ENCODE assay signal across 9 cellular contexts in the genomic region with DNA sequence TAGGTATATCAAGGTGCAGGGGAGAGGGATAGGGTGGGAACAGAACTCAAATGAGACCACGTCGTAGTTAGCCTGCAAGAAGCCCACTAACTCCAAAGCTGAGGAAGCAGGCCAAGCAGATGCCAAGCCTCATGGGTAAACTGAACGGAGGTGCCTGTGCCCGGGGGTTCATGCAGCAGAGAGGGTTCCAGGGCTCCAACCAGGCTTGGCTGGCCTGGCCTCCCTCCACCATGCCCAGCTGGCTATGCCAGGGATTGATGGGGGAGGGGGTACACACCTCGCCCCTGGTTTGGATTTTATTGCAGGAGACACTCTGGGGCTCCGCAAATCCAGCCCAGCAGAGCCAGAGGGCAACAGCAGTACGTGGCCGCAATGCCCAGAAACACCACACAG. TPM values are rescaled to one million over a fixed set of nuclear protein-coding genes. Genes with fewer than 3 reads are reported as not detected.
A peak's percentile ranks its signal among the peaks of the same experiment; 100 is the strongest.
DNase-seq lines count a peak whose midpoint lies in the region; ATAC-seq and TF ChIP-seq lines count a peak whose summit lies in the region.
"Had no signal": no experiment of that assay in that cellular context is flagged by ENCODE, and none has a peak within 500 bp of the region (broad histone marks: within the 10 kb centered on the region; RNA-seq: fewer than 3 reads in every experiment).

No MANE protein-coding gene starts in this region.

- peaks cover 15% of the 10 kb centered on the region for H3K36me3 Mint-ChIP-seq in central memory CD8-positive, alpha-beta T cell (ENCODE audit: insufficient read depth)
- H3K36me3 Mint-ChIP-seq in nephron (ENCODE audit: low read depth) = no peaks in the 10 kb centered on the region

- H3K36me3 ChIP-seq in GM23248 (ENCODE audit: low read depth) = no peaks in the 10 kb centered on the region

- H3K79me2 ChIP-seq in GM23248 (ENCODE audit: insufficient read depth) = peaks cover 92% of the 10 kb centered on the region

- ATAC-seq in central memory CD8-positive, alpha-beta T cell (replicated peaks; ENCODE audit: extremely low read depth, poor library complexity, severe bottlenecking) = no peak
- ATAC-seq: activated CD8-positive, alpha-beta memory T cell treated with anti-CD3 and anti-CD28 coated beads, Interleukin-2, amount 10 ng/mL, durations not matched to agents 7 days and 5 days had no signal

- H3K4me3 Mint-ChIP-seq in central memory CD8-positive, alpha-beta T cell = peak overlapping the region; percentile 27
- H3K4me3 Mint-ChIP-seq in nephron = no peak overlapping the region
- H3K4me3 Mint-ChIP-seq: activated CD8-positive, alpha-beta memory T cell treated with anti-CD3 and anti-CD28 coated beads, Interleukin-2, amount 10 ng/mL, durations not matched to agents 7 days and 5 days had no signal

- H3K4me1 Mint-ChIP-seq in central memory CD8-positive, alpha-beta T cell = peaks cover 72% of the 10 kb centered on the region
- H3K4me1 Mint-ChIP-seq in nephron = peaks cover 76% of the 10 kb centered on the region

- no peak overlapping the region for H3K27ac Mint-ChIP-seq in central memory CD8-positive, alpha-beta T cell (ENCODE audit: low read depth)
- H3K27ac Mint-ChIP-seq in nephron = peak overlapping the region in 2 of 3 experiments; percentile 59 to 64
- H3K27ac Mint-ChIP-seq: activated CD8-positive, alpha-beta memory T cell treated with anti-CD3 and anti-CD28 coated beads, Interleukin-2, amount 10 ng/mL, durations not matched to agents 7 days and 5 days had no signal

- H3K27me3 Mint-ChIP-seq in central memory CD8-positive, alpha-beta T cell = no peaks in the 10 kb centered on the region
- H3K27me3 Mint-ChIP-seq in nephron (ENCODE audit: low read depth) = no peaks in the 10 kb centered on the region
- H3K27me3 Mint-ChIP-seq: activated CD8-positive, alpha-beta memory T cell treated with anti-CD3 and anti-CD28 coated beads, Interleukin-2, amount 10 ng/mL, durations not matched to agents 7 days and 5 days had no signal

- H3K9ac ChIP-seq in GM23248 = peak overlapping the region; percentile 80

- no peaks in the 10 kb centered on the region for H3K27me3 ChIP-seq in GM23248 (replicated peaks; ENCODE audit: insufficient read depth)

- 27 to 33% methylated on average over 8 of the region's 8 CpGs for WGBS in GM23248 (ENCODE audit: low coverage in 1 of 2, low lambda C conversion rate in 2 of 2, missing lambda C conversion rate in 2 of 2), 2 experiments

- H3F3A ChIP-seq in GM23248 (ENCODE audit: insufficient read depth) = peaks cover 57% of the 10 kb centered on the region

- H3K4me3 ChIP-seq in GM23248 = peak overlapping the region; percentile 35; the same call in 1 of the 2 replicates

- DNase-seq in GM23248 = no peak
- DNase-seq in central memory CD8-positive, alpha-beta T cell (ENCODE audit: low spot score in 2 of 2) = no peak
- no peak for DNase-seq in AG08395 (ENCODE audit: low spot score)
- no peak for DNase-seq in NCI-H510A (lab: John Stamatoyannopoulos, UW)
- no peak for DNase-seq in activated effector memory CD4-positive, alpha-beta T cell treated with anti-CD3 and anti-CD28 coated beads, Interleukin-2, amount 50 U/mL, for 16 hours
- DNase-seq: activated CD8-positive, alpha-beta memory T cell treated with anti-CD3 and anti-CD28 coated beads, Interleukin-2, amount 10 ng/mL, durations not matched to agents 7 days and 5 days; NCI-H2081 treated with DMSO at 0.1 percent for 48 hours had no signal

- peak overlapping the region; percentile 98 for H3K27ac ChIP-seq in GM23248

- peaks cover 77% of the 10 kb centered on the region for H3K4me1 ChIP-seq in GM23248 (ENCODE audit: insufficient read depth)

- H3K9me3 ChIP-seq in GM23248 (ENCODE audit: low read depth) = no peaks in the 10 kb centered on the region

- peak overlapping the region; percentile 76 for H3K4me2 ChIP-seq in GM23248 (ENCODE audit: unreplicated experiment)

- H2AFZ ChIP-seq in GM23248 = no peak overlapping the region

- no peaks in the 10 kb centered on the region for H4K20me1 ChIP-seq in GM23248 (ENCODE audit: insufficient read depth)

- no peaks in the 10 kb centered on the region for H3K9me2 ChIP-seq in GM23248 (ENCODE audit: insufficient read depth)

- no peaks in the 10 kb centered on the region for H3K9me3 Mint-ChIP-seq in central memory CD8-positive, alpha-beta T cell
- H3K9me3 Mint-ChIP-seq in nephron = no peaks in the 10 kb centered on the region

- TF ChIP-seq CTCF in nephron (IDR thresholded peaks at IDR 0.05; ENCODE audit: unreplicated experiment in 3 of 3) = no peak

- in situ Hi-C loops in GM23248 (cut with MboI) = no loop called here

RNA-seq across cellular contexts. Expression of a gene that starts 27.3 kb away (rescaled TPM):
- 63.7 and 87.2 TPM in 2 replicates for total RNA-seq in GM23248 (2014; rRNA removed; shearing (Covaris generic))
- polyA plus RNA-seq in GM23248 (2016; fragmentation: Nextera tagmentation; extraction: Ambion mirVana) = 134 and 135 TPM in 2 replicates

RNA-seq across cellular contexts. Expression of a gene that starts 37.3 kb away (rescaled TPM):
- total RNA-seq in GM23248 (2014; rRNA removed; shearing (Covaris generic)) = 4,120 and 4,786 TPM in 2 replicates
- polyA plus RNA-seq in GM23248 (2016; fragmentation: Nextera tagmentation; extraction: Ambion mirVana) = 1,272 and 1,276 TPM in 2 replicates

RNA-seq across cellular contexts. Expression of a gene that starts 43.7 kb away (rescaled TPM):
- 74.8 and 79.7 TPM in 2 replicates for total RNA-seq in GM23248 (2014; rRNA removed; shearing (Covaris generic))
- 24.2 and 24.5 TPM in 2 replicates for polyA plus RNA-seq in GM23248 (2016; fragmentation: Nextera tagmentation; extraction: Ambion mirVana)

RNA-seq across cellular contexts. Expression of a gene that starts 53.5 kb away (rescaled TPM):
- total RNA-seq in GM23248 (2014; rRNA removed; shearing (Covaris generic)) = under 0.01 TPM in 1 of 2 replicates, not detected in the other
- polyA plus RNA-seq in GM23248 (2016; fragmentation: Nextera tagmentation; extraction: Ambion mirVana) = 4.0 and 6.9 TPM in 2 replicates

RNA-seq across cellular contexts. Expression of a gene that starts 54.8 kb away (rescaled TPM):
- not detected in 2 replicates for total RNA-seq in GM23248 (2014; rRNA removed; shearing (Covaris generic))
- polyA plus RNA-seq in GM23248 (2016; fragmentation: Nextera tagmentation; extraction: Ambion mirVana) = 4.1 TPM in 1 of 2 replicates, not detected in the other
- total RNA-seq: SK-MEL-5 had no signal
